In genomic region chr17:38599398-38599856, GRCh38 we compare ENCODE assay signal across 2 cellular contexts.
TF ChIP-seq lines count a peak whose summit lies in the region.

No MANE protein-coding gene starts in this region.

TF ChIP-seq in GM23338, 12 proteins besides CTCF, POLR2A, EP300 and RAD21:
- no peak for TF ChIP-seq ETS1 (IDR thresholded peaks at IDR 0.05)
- no peak for TF ChIP-seq ZNF462 (CRISPR knock-in tag; IDR thresholded peaks at IDR 0.05)
- no peak for TF ChIP-seq CREB1 (CRISPR knock-in tag; IDR thresholded peaks at IDR 0.05; ENCODE audit: low read depth)
- no peak for TF ChIP-seq REST (IDR thresholded peaks at IDR 0.05; ENCODE audit: unreplicated experiment)
- TF ChIP-seq POLR2AphosphoS5 (IDR thresholded peaks at IDR 0.05; ENCODE audit: low read depth), result no peak
- no peak for TF ChIP-seq EZH2phosphoT487 (IDR thresholded peaks at IDR 0.05; ENCODE audit: unreplicated experiment)
- no peak for TF ChIP-seq ZNF114 (CRISPR knock-in tag; IDR thresholded peaks at IDR 0.05)
- no peak for TF ChIP-seq STAT1 (IDR thresholded peaks at IDR 0.05; ENCODE audit: unreplicated experiment)

TF ChIP-seq in H1, 55 proteins besides CTCF, POLR2A, EP300 and RAD21:
- no peak for TF ChIP-seq SIX5 (IDR thresholded peaks at IDR 0.05; ENCODE audit: low read depth, low read length)
- no peak for TF ChIP-seq JUND (IDR thresholded peaks at IDR 0.05; ENCODE audit: low read length)
- TF ChIP-seq KDM5A (IDR thresholded peaks at IDR 0.05; ENCODE audit: low read length), result no peak
- no peak for TF ChIP-seq SP2 (IDR thresholded peaks at IDR 0.05; ENCODE audit: low read length)
- no peak for TF ChIP-seq SRF (IDR thresholded peaks at IDR 0.05; ENCODE audit: low read depth, low read length)
- TF ChIP-seq TBP (IDR thresholded peaks at IDR 0.05; ENCODE audit: low read depth, low read length), result no peak
- TF ChIP-seq RBBP5 (IDR thresholded peaks at IDR 0.05; ENCODE audit: borderline replicate concordance, low read depth, low read length), result no peak
- no peak for TF ChIP-seq POLR2AphosphoS5 (IDR thresholded peaks at IDR 0.05; ENCODE audit: low read depth, low read length)
- TF ChIP-seq SUZ12 (IDR thresholded peaks at IDR 0.05; ENCODE audit: low read length), result no peak
- no peak for TF ChIP-seq CTBP2 (IDR thresholded peaks at IDR 0.05; ENCODE audit: borderline replicate concordance, insufficient read depth, insufficient read length, low read length)
- no peak for TF ChIP-seq POU5F1 (IDR thresholded peaks at IDR 0.05; ENCODE audit: low read depth, low read length)
- TF ChIP-seq MAFK (IDR thresholded peaks at IDR 0.05; ENCODE audit: low read depth, low read length), result no peak
- no peak for TF ChIP-seq CHD1 (IDR thresholded peaks at IDR 0.05; ENCODE audit: low read depth, low read length)
- TF ChIP-seq CREB1 (IDR thresholded peaks at IDR 0.05), result no peak
- no peak for TF ChIP-seq ASH2L (IDR thresholded peaks at IDR 0.05; ENCODE audit: low read length)
- no peak for TF ChIP-seq CHD7 (IDR thresholded peaks at IDR 0.05; ENCODE audit: insufficient replicate concordance, low read length)
- no peak for TF ChIP-seq CBX5 (IDR thresholded peaks at IDR 0.05; ENCODE audit: low read depth, low read length)
- no peak for TF ChIP-seq NRF1 (IDR thresholded peaks at IDR 0.05; ENCODE audit: low read depth, low read length)
- no peak for TF ChIP-seq SIN3A (conservative IDR thresholded peaks at IDR 0.05 in 1 of 2, IDR thresholded peaks at IDR 0.05 in 1 of 2; ENCODE audit: low read depth in 1 of 2, low read length in 2 of 2)
- no peak for TF ChIP-seq RXRA (IDR thresholded peaks at IDR 0.05; ENCODE audit: insufficient read depth, low read depth, low read length)
